ENCODE assay signal across 8 cellular contexts in genomic region chr1:149843302-149844041, GRCh38. TPM values are rescaled to one million over a fixed set of nuclear protein-coding genes. Genes with fewer than 3 reads are reported as not detected.
DNase-seq lines count a peak whose midpoint lies in the region; ATAC-seq and TF ChIP-seq lines count a peak whose summit lies in the region.

No MANE protein-coding gene starts in this region.

- no peak overlapping the region for H2AFZ ChIP-seq in fibroblast of lung (ENCODE audit: low read length)
- H2AFZ ChIP-seq in trophoblast cell (ENCODE audit: insufficient read depth, low read length, poor library complexity) = no peak overlapping the region

- H3K27ac ChIP-seq in fibroblast of lung (ENCODE audit: insufficient read depth, low read length) (peak overlapping the region; percentile 71), trophoblast cell (ENCODE audit: low read depth, low read length) (peak overlapping the region; percentile 21)

- peaks cover 10% of the 10 kb centered on the region for H3K4me1 ChIP-seq in fibroblast of lung (ENCODE audit: control insufficient read depth, extremely low read depth, insufficient read depth, low read length)
- no peaks in the 10 kb centered on the region for H3K4me1 ChIP-seq in trophoblast cell (ENCODE audit: control insufficient read depth in 1 of 2, insufficient read depth in 2 of 2, low read length in 2 of 2)

- no peak overlapping the region for H4K12ac ChIP-seq in trophoblast cell (ENCODE audit: low read depth, low read length)

- H3K27me3 ChIP-seq in fibroblast of lung (ENCODE audit: control insufficient read depth, insufficient read depth, low read length) = no peaks in the 10 kb centered on the region
- no peaks in the 10 kb centered on the region for H3K27me3 ChIP-seq in trophoblast cell (ENCODE audit: insufficient read depth, low read length)

- H3K36me3 ChIP-seq in fibroblast of lung (ENCODE audit: control insufficient read depth, insufficient read depth, low read length) (no peaks in the 10 kb centered on the region), trophoblast cell (ENCODE audit: control insufficient read depth in 1 of 2, insufficient read depth in 2 of 2, low read length in 2 of 2) (no peaks in the 10 kb centered on the region)

- CTCF ChIA-PET in GM10248 (lab: Yijun Ruan, JAX) = interaction anchor here (0.8 to 1.4 kb wide), 3 partner anchors 46 to 344 kb away, joined by 3 read pairs; no protein-coding TSS in a partner anchor

- H3K4me3 ChIP-seq in fibroblast of lung (replicated peaks in 1 of 4; ENCODE audit: control extremely low read depth in 1 of 4, insufficient read depth in 1 of 4, low read depth in 3 of 4, low read length in 4 of 4) (peak overlapping the region; percentile 66 to 82 (median 72)), trophoblast cell (ENCODE audit: low read depth, low read length) (peak overlapping the region; percentile 61)

- H3K4ac ChIP-seq in trophoblast cell (ENCODE audit: low read depth, low read length) = peak overlapping the region; percentile 83

- H2BK120ac ChIP-seq in trophoblast cell (ENCODE audit: insufficient read depth, low read length, poor library complexity) = no peak overlapping the region

- H3K18ac ChIP-seq in trophoblast cell (ENCODE audit: low read length) = no peak overlapping the region

- H4K91ac ChIP-seq in trophoblast cell (ENCODE audit: low read depth, low read length) = no peak overlapping the region

- H3K4me2 ChIP-seq in fibroblast of lung (ENCODE audit: extremely low read depth, insufficient read depth, low read length) (peak overlapping the region; percentile 93), trophoblast cell (ENCODE audit: low read length) (peak overlapping the region; percentile 82)

- peak overlapping the region; percentile 40 for H3K14ac ChIP-seq in trophoblast cell (ENCODE audit: low read length)

- TF ChIP-seq CTCF in fibroblast of lung (conservative IDR thresholded peaks at IDR 0.05 in 1 of 2, IDR thresholded peaks at IDR 0.05 in 1 of 2; ENCODE audit: low read depth in 1 of 2, low read length in 2 of 2) = no peak
- TF ChIP-seq CTCF in GM10248 (IDR thresholded peaks at IDR 0.05; ENCODE audit: control extremely low read depth, extremely low read depth, low read depth, missing control alignments) = no peak

- DNase-seq in SW480 (ENCODE audit: low spot score) (peak; percentile 8), fibroblast of lung (ENCODE audit: low read depth in 2 of 2) (peak; percentile 6 to 9), trophoblast cell (peak in 1 of 2 donors; percentile 27), DMS 273 (lab: John Stamatoyannopoulos, UW; ENCODE audit: unreplicated experiment) (no peak), GM10248 (ENCODE audit: extremely low spot score) (no peak), SIG-M5 (lab: John Stamatoyannopoulos, UW) (no peak)

- peak overlapping the region; percentile 94 for H3K23ac ChIP-seq in trophoblast cell (ENCODE audit: low read length)

- ATAC-seq in GM21390 (IDR thresholded peaks at IDR 0.05; ENCODE audit: unreplicated experiment) = no peak

- no peaks in the 10 kb centered on the region for H3K79me1 ChIP-seq in trophoblast cell (ENCODE audit: low read length)

- TF ChIP-seq POLR2A in GM19193 (IDR thresholded peaks at IDR 0.05; ENCODE audit: extremely low read depth, insufficient read depth, insufficient read length) = peak; percentile 38

- no peak overlapping the region for H2AK5ac ChIP-seq in trophoblast cell (ENCODE audit: low read length)

- no CpG with 5 or more reads among the region's 29 CpGs for WGBS in trophoblast cell (ENCODE audit: extremely low coverage, insufficient coverage, insufficient read length)

- no peak overlapping the region for H4K8ac ChIP-seq in trophoblast cell (ENCODE audit: low read depth, low read length)

- H3K79me2 ChIP-seq in fibroblast of lung (ENCODE audit: control insufficient read depth, insufficient read depth, low read length) = peaks cover 41% of the 10 kb centered on the region
- H3K79me2 ChIP-seq in trophoblast cell (ENCODE audit: control insufficient read depth, insufficient read depth, low read length, poor library complexity) = peaks cover 1% of the 10 kb centered on the region

- H4K20me1 ChIP-seq in fibroblast of lung (ENCODE audit: control insufficient read depth, extremely low read depth, insufficient read depth, low read length) = no peaks in the 10 kb centered on the region

- H2BK5ac ChIP-seq in trophoblast cell (ENCODE audit: low read depth, low read length, poor library complexity) = no peak overlapping the region

- POLR2A ChIA-PET in GM10248 (lab: Yijun Ruan, JAX) = interaction anchor here (3.1 kb wide), 1 partner anchor 44 kb away, joined by 28 read pairs; a partner anchor contains a TSS

- no peak overlapping the region for H2BK12ac ChIP-seq in trophoblast cell (ENCODE audit: low read length)

- H3K9me3 ChIP-seq in fibroblast of lung (ENCODE audit: control insufficient read depth, insufficient read depth, low read depth, low read length) = no peaks in the 10 kb centered on the region
- no peaks in the 10 kb centered on the region for H3K9me3 ChIP-seq in trophoblast cell (ENCODE audit: insufficient read depth, low read depth, low read length)

- H3K9ac ChIP-seq in fibroblast of lung (ENCODE audit: insufficient read depth, low read length) (peak overlapping the region; percentile 67), trophoblast cell (ENCODE audit: low read length) (peak overlapping the region; percentile 73)

RNA-seq across cellular contexts. Expression of gene BOLA1, which starts 55.9 kb away (rescaled TPM):
- 10.0 and 12.4 TPM in 2 replicates for total RNA-seq in fibroblast of lung
- polyA plus RNA-seq in fibroblast of lung = 6.4 and 7.0 TPM in 2 replicates
- 9.2 and 12.2 TPM in 2 replicates for polyA plus RNA-seq in fibroblast of lung (2012)
- polyA minus RNA-seq in fibroblast of lung (ENCODE audit: low replicate concordance) = 0.71 and 0.93 TPM in 2 replicates
- 8.6 and 9.4 TPM in 2 replicates for polyA plus RNA-seq in trophoblast cell (2013)

Comparison
In these comparisons a context has a peak if more than half of its experiments do, and no peak if none do; other contexts are left out.
1. DNase-seq: peak in SW480 (single experiment) and fibroblast of lung (2 of 2); none in DMS 273 (single experiment), GM10248 (single experiment) and SIG-M5 (single experiment).